Comparison of ENCODE assay signal across 8 cellular contexts in genomic region chr10:11986593-11987216, GRCh38. TPM values are rescaled to one million over a fixed set of nuclear protein-coding genes. Genes with fewer than 3 reads are reported as not detected.
DNase-seq lines count a peak whose midpoint lies in the region; ATAC-seq, FAIRE-seq and TF ChIP-seq lines count a peak whose summit lies in the region.

No MANE protein-coding gene starts in this region.

- no TSS peak for BruUV-seq in OCI-LY7 (replicated peaks; lab: Mats Ljungman, UMichigan)

- H2AFZ ChIP-seq in OCI-LY7 (ENCODE audit: low read length), result no peak overlapping the region

- POLR2A ChIA-PET in OCI-LY7 (lab: Charles Lee), result interaction anchor here (0.6 to 0.7 kb wide), 2 partner anchors 26 to 116 kb away, joined by 3 to 4 read pairs; no protein-coding TSS in a partner anchor
- POLR2A ChIA-PET in naive thymus-derived CD4-positive, alpha-beta T cell (lab: Charles Lee), result interaction anchor here (0.5 to 0.6 kb wide), 2 partner anchors 13 to 237 kb away, joined by 3 to 4 read pairs; no protein-coding TSS in a partner anchor

- H3K4me1 ChIP-seq in OCI-LY7 (ENCODE audit: insufficient read depth, low read length, poor library complexity, severe bottlenecking), result peaks cover 42% of the 10 kb centered on the region
- peaks cover 0 to 8% (median 6%) of the 10 kb centered on the region in 4 donors for H3K4me1 ChIP-seq in esophagus muscularis mucosa
- no peaks in the 10 kb centered on the region for H3K4me1 ChIP-seq in naive thymus-derived CD4-positive, alpha-beta T cell (ENCODE audit: control insufficient read depth in 2 of 2, insufficient read depth in 2 of 2, low read length in 2 of 2)

- TF ChIP-seq EP300 in esophagus muscularis mucosa (IDR thresholded peaks at IDR 0.05), result no peak

- intact Hi-C loops in OCI-LY7 (cut with micrococcal nuclease; ENCODE audit: unreplicated experiment) (loop anchor here (1.0 to 2.0 kb wide), 3 partner anchors 144 to 204 kb away; no protein-coding TSS in a partner anchor), esophagus muscularis mucosa (cut with DNase I) (loop anchor here (10.0 kb wide), 1 partner anchor 192 kb away; no protein-coding TSS in a partner anchor)
- intact Hi-C loops in naive thymus-derived CD4-positive, alpha-beta T cell (cut with micrococcal nuclease), result loop anchor here (1.0 to 2.0 kb wide), 4 partner anchors 56 to 472 kb away; partner anchors contain the start of gene UPF2 (in 1 of the 2)

- H3K27me3 ChIP-seq in esophagus muscularis mucosa, result no peaks in the 10 kb centered on the region
- H3K27me3 ChIP-seq in naive thymus-derived CD4-positive, alpha-beta T cell (ENCODE audit: control insufficient read depth in 2 of 2, insufficient read depth in 2 of 2, low read length in 2 of 2), result no peaks in the 10 kb centered on the region

- H3K27me3 Mint-ChIP-seq in naive thymus-derived CD4-positive, alpha-beta T cell, result no peaks in the 10 kb centered on the region

- H3K9me2 ChIP-seq in OCI-LY7 (ENCODE audit: insufficient read depth, low read length), result no peaks in the 10 kb centered on the region

- H3K36me3 Mint-ChIP-seq in naive thymus-derived CD4-positive, alpha-beta T cell, result peaks cover 3 to 40% (median 22%) of the 10 kb centered on the region in 5 donors

- TF ChIP-seq POLR2A in esophagus muscularis mucosa (IDR thresholded peaks at IDR 0.05; ENCODE audit: low read depth), result no peak

- H3K4me1 Mint-ChIP-seq in naive thymus-derived CD4-positive, alpha-beta T cell, result peaks cover 6 to 10% (median 8%) of the 10 kb centered on the region in 7 donors

- H3K4me3 Mint-ChIP-seq in naive thymus-derived CD4-positive, alpha-beta T cell, result no peak overlapping the region

- peak; percentile 76 for ATAC-seq in naive thymus-derived CD4-positive, alpha-beta T cell
- ATAC-seq in GM18520 (IDR thresholded peaks at IDR 0.05; ENCODE audit: unreplicated experiment), result no peak

- WGBS in esophagus muscularis mucosa, result 41% methylated on average over 7 of the region's 7 CpGs

- no peak overlapping the region for H3K4me2 ChIP-seq in OCI-LY7 (ENCODE audit: low read length)

- peak; percentile 76 for DNase-seq in D341Med (ENCODE audit: low spot score)
- DNase-seq in HTR-8/SVneo (ENCODE audit: insufficient read length, low spot score), result peak; percentile 75
- DNase-seq in OCI-LY7 (ENCODE audit: low spot score), result peak; percentile 82
- peak; percentile 57 for DNase-seq in activated T-cell treated with anti-CD3 and anti-CD28 coated beads for 24 hours (ENCODE audit: low read depth)
- peak; percentile 92 for DNase-seq in esophagus muscularis mucosa (ENCODE audit: extremely low spot score)
- DNase-seq in naive thymus-derived CD4-positive, alpha-beta T cell, result peak; percentile 31 to 68 (median 57)
- peak; percentile 15 to 56 for DNase-seq in stimulated activated CD8-positive, alpha-beta memory T cell treated with anti-CD3 and anti-CD28 coated beads, Interleukin-7, amount 100 ng/mL, for 4 hours (ENCODE audit: low read depth in 2 of 2)

- TF ChIP-seq CTCF in OCI-LY7 (conservative IDR thresholded peaks at IDR 0.05; ENCODE audit: low read length) (peak; percentile 100), esophagus muscularis mucosa (IDR thresholded peaks at IDR 0.05) (peak; percentile 66 to 76 (median 76))

- H3K36me3 ChIP-seq in OCI-LY7 (ENCODE audit: insufficient read depth, low read length) (peaks cover 93% of the 10 kb centered on the region), esophagus muscularis mucosa (peaks cover 0 to 55% (median 23%) of the 10 kb centered on the region in 4 donors)
- H3K36me3 ChIP-seq in naive thymus-derived CD4-positive, alpha-beta T cell (ENCODE audit: control insufficient read depth in 2 of 3, insufficient read depth in 3 of 3, low read length in 3 of 3), result peaks cover 0 to 28% (median 3%) of the 10 kb centered on the region in 3 experiments

- no peak overlapping the region for H3K4me3 ChIP-seq in OCI-LY7 (ENCODE audit: low read depth, low read length, poor library complexity, severe bottlenecking)
- H3K4me3 ChIP-seq in esophagus muscularis mucosa, result no peak overlapping the region
- H3K4me3 ChIP-seq in naive thymus-derived CD4-positive, alpha-beta T cell (ENCODE audit: low read length), result no peak overlapping the region

- no peak for FAIRE-seq in HTR-8/SVneo (lab: Jason Lieb, UNC)

- H3K9me3 ChIP-seq in OCI-LY7 (ENCODE audit: low read length), result no peaks in the 10 kb centered on the region
- H3K9me3 ChIP-seq in esophagus muscularis mucosa, result no peaks in the 10 kb centered on the region
- H3K9me3 ChIP-seq in naive thymus-derived CD4-positive, alpha-beta T cell (ENCODE audit: control insufficient read depth in 2 of 3, low read length in 3 of 3), result no peaks in the 10 kb centered on the region

- H4K20me1 ChIP-seq in OCI-LY7 (ENCODE audit: insufficient read depth, low read length), result no peaks in the 10 kb centered on the region

- CTCF ChIA-PET in OCI-LY7 (lab: Charles Lee; ENCODE audit: unreplicated experiment), result no interaction called here
- CTCF ChIA-PET in naive thymus-derived CD4-positive, alpha-beta T cell (lab: Charles Lee), result interaction anchor here (0.6 to 2.4 kb wide), 8 partner anchors 15 to 204 kb away, joined by 3 to 10 read pairs (median 4); no protein-coding TSS in a partner anchor

- H3K9me3 Mint-ChIP-seq in naive thymus-derived CD4-positive, alpha-beta T cell, result no peaks in the 10 kb centered on the region

- H3K27ac Mint-ChIP-seq in naive thymus-derived CD4-positive, alpha-beta T cell, result peak overlapping the region in 4 of 9 donors; percentile 13 to 77 (median 43)

- peaks cover 7% of the 10 kb centered on the region; the same call in 1 of the 2 replicates for H3K79me2 ChIP-seq in OCI-LY7 (ENCODE audit: insufficient read depth, low read depth, low read length)

- H3K27ac ChIP-seq in OCI-LY7 (ENCODE audit: low read depth, low read length, poor library complexity, severe bottlenecking) (peak overlapping the region; percentile 13), esophagus muscularis mucosa (replicated peaks in 1 of 4) (no peak overlapping the region)
- H3K27ac ChIP-seq in naive thymus-derived CD4-positive, alpha-beta T cell (ENCODE audit: low read depth, low read length), result no peak overlapping the region

RNA-seq across cellular contexts. Expression of gene UPF2, which starts 55.9 kb away (rescaled TPM):
- 24.8 and 28.0 TPM in 2 replicates for total RNA-seq in OCI-LY7 (2014; rRNA removed; shearing (Covaris generic))
- 44.6 and 46.8 TPM in 2 replicates for total RNA-seq in OCI-LY7 (2022)
- total RNA-seq in esophagus muscularis mucosa, result 10 to 100 TPM; 26.0 to 38.6 (median 28.0) TPM
- 10 to 100 TPM; 27.2 to 40.5 (median 36.3) TPM for total RNA-seq in naive thymus-derived CD4-positive, alpha-beta T cell
- 10 to 100 TPM in 1 of 2 donors, 1 to 10 TPM in 1; 9.0 to 10.6 TPM for polyA plus RNA-seq in naive thymus-derived CD4-positive, alpha-beta T cell

Comparison
In these comparisons a context has a peak if more than half of its experiments do, and no peak if none do; other contexts are left out.
1. DNase-seq: peak in every context shown above with its lines; median percentile 92 in esophagus muscularis mucosa; 82 in OCI-LY7; 76 in D341Med; 75 in HTR-8/SVneo; 57 in activated T-cell treated with anti-CD3 and anti-CD28 coated beads for 24 hours; 57 in naive thymus-derived CD4-positive, alpha-beta T cell; 36 in stimulated activated CD8-positive, alpha-beta memory T cell treated with anti-CD3 and anti-CD28 coated beads, Interleukin-7, amount 100 ng/mL, for 4 hours.